1 cellular context compared by ENCODE assay signal in the genomic region with DNA sequence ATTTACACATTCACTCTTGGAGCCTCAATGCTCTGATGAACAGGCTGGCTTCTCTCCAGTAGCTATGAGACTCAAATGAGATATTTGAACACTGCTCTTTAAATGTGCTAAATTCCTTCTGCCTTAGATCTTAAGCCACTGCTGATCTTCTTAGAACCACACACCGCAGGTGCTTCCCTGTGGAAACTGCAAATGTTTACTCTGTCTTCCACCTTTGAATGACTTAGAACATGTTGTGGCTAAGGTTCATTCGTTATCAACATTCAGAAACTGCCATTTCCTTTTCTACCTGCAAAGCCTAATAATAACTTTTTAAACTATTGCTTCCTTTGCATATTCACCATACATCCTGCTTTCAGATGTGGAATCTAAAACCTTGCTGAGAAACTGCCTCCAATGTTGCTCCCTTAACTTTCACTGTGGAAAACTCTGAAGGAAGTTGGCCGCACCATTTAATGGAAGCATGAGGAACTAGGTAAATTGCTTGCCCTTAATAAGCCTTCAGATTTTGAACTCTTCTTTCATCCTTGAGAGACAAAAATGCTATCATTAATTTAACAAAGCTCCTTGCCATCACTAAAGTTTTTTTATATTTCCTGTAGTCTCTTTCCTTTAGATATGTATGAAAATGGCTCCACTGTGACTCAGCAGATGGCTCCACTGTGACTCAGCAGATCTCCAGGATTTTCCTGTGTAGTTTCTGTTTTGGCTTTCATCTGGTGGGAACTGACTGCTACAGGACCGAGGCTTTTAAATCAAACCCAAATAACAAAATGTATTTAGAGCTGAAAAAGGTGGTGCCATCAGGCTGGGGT.
TF ChIP-seq lines count a peak whose summit lies in the region.

No MANE protein-coding gene starts in this region.

TF ChIP-seq in SK-N-SH, 30 proteins besides CTCF, POLR2A, EP300 and RAD21 (continued from another document):
- peak; percentile 89 for TF ChIP-seq YY1 (IDR thresholded peaks at IDR 0.05; ENCODE audit: low read depth)
- TF ChIP-seq EZH2phosphoT487 (IDR thresholded peaks at IDR 0.05; ENCODE audit: borderline replicate concordance, low read depth), result no peak
- TF ChIP-seq JUND (IDR thresholded peaks at IDR 0.05), result 0 out of 2 replicates have a peak, but pooled peaks have one; percentile 28
